Comparison of ENCODE assay signal across 20 cellular contexts in genomic region chr14:31902002-31902401, GRCh38.
DNase-seq lines count a peak whose midpoint lies in the region; ATAC-seq and TF ChIP-seq lines count a peak whose summit lies in the region.
"Had no signal": no experiment of that assay in that cellular context is flagged by ENCODE, and none has a peak within 500 bp of the region (broad histone marks: within the 10 kb centered on the region; RNA-seq: fewer than 3 reads in every experiment).

No MANE protein-coding gene starts in this region.

- ATAC-seq in RWPE2 (ENCODE audit: low read depth) (peak; percentile 98), HG03442 (IDR thresholded peaks at IDR 0.05; ENCODE audit: unreplicated experiment) (no peak)
- ATAC-seq: natural killer cell treated with Interleukin-12 subunit alpha and Interleukin-12 subunit beta and Interleukin-15 and Interleukin-18, amount 100 ng/mL, for 72 hours had no signal

- no peaks in the 10 kb centered on the region for H3K36me3 Mint-ChIP-seq in activated naive CD4-positive, alpha-beta T cell treated with anti-CD3 and anti-CD28 coated beads for 36 hours (ENCODE audit: low read depth)
- no peaks in the 10 kb centered on the region for H3K36me3 Mint-ChIP-seq in chondrocyte (ENCODE audit: low read depth)
- H3K36me3 Mint-ChIP-seq: natural killer cell treated with Interleukin-12 subunit alpha and Interleukin-12 subunit beta and Interleukin-15 and Interleukin-18, amount 100 ng/mL, for 72 hours had no signal

- H3K4me3 ChIP-seq in RWPE2 (ENCODE audit: severe bottlenecking) (no peak overlapping the region), stomach (no peak overlapping the region)
- H3K4me3 ChIP-seq: prostate gland, spleen had no signal

- 29 to 69% (median 47%) methylated on average over 2 of the region's 2 CpGs for WGBS in stomach, 5 donors

- no peak overlapping the region for H3K27ac Mint-ChIP-seq in activated naive CD4-positive, alpha-beta T cell treated with anti-CD3 and anti-CD28 coated beads for 36 hours
- H3K27ac Mint-ChIP-seq in chondrocyte (ENCODE audit: unreplicated experiment) = no peak overlapping the region
- H3K27ac Mint-ChIP-seq: memory B cell; natural killer cell treated with Interleukin-12 subunit alpha and Interleukin-12 subunit beta and Interleukin-15 and Interleukin-18, amount 100 ng/mL, for 72 hours; stimulated activated naive CD8-positive, alpha-beta T cell treated with anti-CD3 and anti-CD28 coated beads, Interleukin-15, Interleukin-2, amounts not matched to agents 100 ng/mL and 50 ng/mL, for 24 hours had no signal

- H3K27ac ChIP-seq in RWPE2 (ENCODE audit: poor library complexity, severe bottlenecking) (peak overlapping the region; percentile 10), stomach (no peak overlapping the region)
- H3K27ac ChIP-seq: C4-2B, prostate gland, spleen had no signal

- no peaks in the 10 kb centered on the region for H3K9me3 Mint-ChIP-seq in activated naive CD4-positive, alpha-beta T cell treated with anti-CD3 and anti-CD28 coated beads for 36 hours
- no peaks in the 10 kb centered on the region for H3K9me3 Mint-ChIP-seq in chondrocyte (ENCODE audit: low read depth)
- H3K9me3 Mint-ChIP-seq: natural killer cell treated with Interleukin-12 subunit alpha and Interleukin-12 subunit beta and Interleukin-15 and Interleukin-18, amount 100 ng/mL, for 72 hours; stimulated activated naive CD8-positive, alpha-beta T cell treated with anti-CD3 and anti-CD28 coated beads, Interleukin-15, Interleukin-2, amounts not matched to agents 100 ng/mL and 50 ng/mL, for 24 hours had no signal

- TF ChIP-seq CTCF in RWPE2 (IDR thresholded peaks at IDR 0.05; ENCODE audit: poor library complexity, severe bottlenecking) = no peak
- TF ChIP-seq CTCF in stomach (IDR thresholded peaks at IDR 0.05) = no peak
- TF ChIP-seq CTCF in chondrocyte (IDR thresholded peaks at IDR 0.05) = no peak

- CTCF ChIA-PET in activated naive CD4-positive, alpha-beta T cell treated with anti-CD3 and anti-CD28 coated beads for 36 hours (lab: Charles Lee) = no interaction called here

- H3K36me3 ChIP-seq in RWPE2 (ENCODE audit: low read depth) (no peaks in the 10 kb centered on the region), stomach (no peaks in the 10 kb centered on the region)
- H3K36me3 ChIP-seq: prostate gland, spleen had no signal

- peaks cover 18% of the 10 kb centered on the region for H3K4me1 ChIP-seq in RWPE2 (ENCODE audit: insufficient read depth, poor library complexity, severe bottlenecking)
- H3K4me1 ChIP-seq in stomach = peaks cover 0 to 9% (median 0%) of the 10 kb centered on the region in 4 donors
- H3K4me1 ChIP-seq: prostate gland had no signal

- H3K27me3 ChIP-seq in RWPE2 (ENCODE audit: insufficient read depth, poor library complexity, severe bottlenecking) (no peaks in the 10 kb centered on the region), stomach (no peaks in the 10 kb centered on the region)
- H3K27me3 ChIP-seq: spleen had no signal

- no peaks in the 10 kb centered on the region for H3K27me3 Mint-ChIP-seq in activated naive CD4-positive, alpha-beta T cell treated with anti-CD3 and anti-CD28 coated beads for 36 hours (ENCODE audit: low read depth)
- no peaks in the 10 kb centered on the region for H3K27me3 Mint-ChIP-seq in chondrocyte (ENCODE audit: low read depth)
- H3K27me3 Mint-ChIP-seq: memory B cell had no signal

- H3K4me1 Mint-ChIP-seq in activated naive CD4-positive, alpha-beta T cell treated with anti-CD3 and anti-CD28 coated beads for 36 hours (ENCODE audit: low read depth) = no peaks in the 10 kb centered on the region
- H3K4me1 Mint-ChIP-seq in chondrocyte (ENCODE audit: low read depth) = no peaks in the 10 kb centered on the region

- TF ChIP-seq POLR2A in stomach (IDR thresholded peaks at IDR 0.05) = no peak

- DNase-seq in activated naive CD4-positive, alpha-beta T cell treated with anti-CD3 and anti-CD28 coated beads for 36 hours = peak; percentile 20
- DNase-seq in activated naive CD4-positive, alpha-beta T cell (lab: John Stamatoyannopoulos, UW) = no peak
- DNase-seq in RWPE2 (ENCODE audit: low spot score) = peak; percentile 80
- peak; percentile 50 for DNase-seq in iPS-NIHi7 (ENCODE audit: extremely low spot score)
- peak; percentile 42 for DNase-seq in stomach
- no peak for DNase-seq in chondrocyte (ENCODE audit: low spot score)
- no peak for DNase-seq in COLO829 (ENCODE audit: low spot score)
- DNase-seq: activated CD8-positive, alpha-beta memory T cell treated with anti-CD3 and anti-CD28 coated beads, Interleukin-2, amount 50 U/mL, for 48 hours; activated naive CD4-positive, alpha-beta T cell treated with Interleukin-2 at 50 U/mL for 16 hours; cortex of kidney; NCI-H1694 treated with DMSO at 0.1 percent for 48 hours; SIG-M5; spleen; T-helper 2 cell had no signal

- intact Hi-C loops in activated naive CD4-positive, alpha-beta T cell treated with anti-CD3 and anti-CD28 coated beads for 36 hours (cut with micrococcal nuclease) = no loop called here
- intact Hi-C loops in stomach (cut with DNase I; ENCODE audit: low total_unique reads) = no loop called here

- H3K9me3 ChIP-seq in RWPE2 (ENCODE audit: severe bottlenecking) (no peaks in the 10 kb centered on the region), stomach (no peaks in the 10 kb centered on the region)
- H3K9me3 ChIP-seq: prostate gland, spleen had no signal

- no peak overlapping the region for H3K4me3 Mint-ChIP-seq in activated naive CD4-positive, alpha-beta T cell treated with anti-CD3 and anti-CD28 coated beads for 36 hours
- H3K4me3 Mint-ChIP-seq in chondrocyte (ENCODE audit: unreplicated experiment) = no peak overlapping the region
- H3K4me3 Mint-ChIP-seq: memory B cell; natural killer cell treated with Interleukin-12 subunit alpha and Interleukin-12 subunit beta and Interleukin-15 and Interleukin-18, amount 100 ng/mL, for 72 hours; stimulated activated naive CD8-positive, alpha-beta T cell treated with anti-CD3 and anti-CD28 coated beads, Interleukin-15, Interleukin-2, amounts not matched to agents 100 ng/mL and 50 ng/mL, for 24 hours had no signal

- no peak for TF ChIP-seq EP300 in stomach (IDR thresholded peaks at IDR 0.05)

Comparison
In these comparisons a context has a peak if more than half of its experiments do, and no peak if none do; other contexts are left out.
1. DNase-seq: peak in activated naive CD4-positive, alpha-beta T cell treated with anti-CD3 and anti-CD28 coated beads for 36 hours (single experiment), RWPE2 (single experiment), iPS-NIHi7 (single experiment) and stomach (single experiment); none in activated naive CD4-positive, alpha-beta T cell (0 of 4), chondrocyte (single experiment) and COLO829 (single experiment).